Comparison of ENCODE assay signal across 8 cellular contexts in the genomic region with DNA sequence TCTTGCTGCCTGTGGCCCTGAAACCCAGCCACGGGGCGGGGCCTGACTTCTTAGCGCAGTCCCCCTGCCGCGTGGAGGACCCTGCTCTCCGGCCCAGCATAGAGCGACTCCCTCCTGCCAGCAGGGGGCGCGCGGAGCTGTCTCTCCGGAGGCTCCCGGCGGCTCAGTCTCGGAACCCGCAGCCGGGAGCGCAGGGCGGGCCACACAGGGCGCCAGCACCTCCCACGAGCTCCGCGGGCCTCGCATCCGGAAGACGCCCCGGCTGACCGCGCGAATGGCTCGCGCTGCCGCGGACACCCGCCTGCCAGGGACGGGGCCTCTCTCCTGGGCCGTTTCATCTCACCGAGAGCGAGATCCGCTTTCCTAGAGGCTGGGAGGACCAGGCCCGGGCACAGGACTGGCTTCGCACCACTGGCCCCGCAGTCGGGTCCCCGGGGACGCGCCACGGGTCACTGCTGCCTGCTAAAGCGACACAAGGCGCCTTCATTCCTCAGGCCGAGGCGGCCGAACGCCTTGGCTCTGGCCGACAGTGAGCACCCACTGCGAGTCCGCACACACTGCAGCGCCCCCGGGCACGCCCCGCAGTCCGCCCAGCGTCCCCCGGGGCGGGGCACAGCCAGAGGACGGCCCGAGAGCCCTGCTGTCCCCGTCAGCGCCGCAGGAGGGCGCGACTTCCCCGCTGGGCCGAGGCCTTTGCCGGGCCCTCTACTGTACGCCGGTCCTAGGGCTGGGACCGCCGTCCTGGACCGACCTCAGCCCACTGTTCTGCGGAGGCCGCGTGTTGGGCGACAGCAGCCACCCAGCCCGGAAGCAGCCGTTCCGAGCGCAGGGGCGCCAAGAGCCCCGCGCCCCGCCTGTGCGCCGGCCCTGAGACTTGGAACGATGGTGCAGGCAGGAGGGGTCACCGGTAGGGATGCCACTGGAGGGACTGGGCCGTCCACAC. TPM values are rescaled to one million over a fixed set of nuclear protein-coding genes. Genes with fewer than 3 reads are reported as not detected.
DNase-seq lines count a peak whose midpoint lies in the region; ATAC-seq and TF ChIP-seq lines count a peak whose summit lies in the region.

No MANE protein-coding gene starts in this region.

- H3K9ac ChIP-seq in HCT116 (ENCODE audit: low read length), result peak overlapping the region; percentile 65
- H3K9ac ChIP-seq in MM.1S (ENCODE audit: low read length), result peak overlapping the region; percentile 86
- peak overlapping the region; percentile 83 for H3K9ac ChIP-seq in trophoblast cell (ENCODE audit: low read length)

- peak; percentile 97 for TF ChIP-seq CTCF in GM10266 (IDR thresholded peaks at IDR 0.05; ENCODE audit: control insufficient read depth, insufficient read depth, low read depth, missing control alignments)
- peak; percentile 77 to 95 (median 92) for TF ChIP-seq CTCF in HCT116 (IDR thresholded peaks at IDR 0.05 in 2 of 3, conservative IDR thresholded peaks at IDR 0.05 in 1 of 3; ENCODE audit: borderline replicate concordance in 1 of 3, insufficient read depth in 1 of 3, low read depth in 2 of 3, low read length in 2 of 3)
- TF ChIP-seq CTCF in MM.1S (IDR thresholded peaks at IDR 0.05; ENCODE audit: low read length), result peak; percentile 78
- TF ChIP-seq CTCF in cardiac muscle cell (IDR thresholded peaks at IDR 0.05; ENCODE audit: low read depth, low read length), result peak; percentile 90
- TF ChIP-seq CTCF in tibial nerve (IDR thresholded peaks at IDR 0.05), result peak; percentile 92 to 93 (median 93)

- ATAC-seq in HCT116, result peak; percentile 94
- ATAC-seq in SK-N-SH treated with all-trans-retinoic acid at 6 μM for 48 hours, result peak; percentile 96

- H3K4me3 Mint-ChIP-seq in activated naive CD8-positive, alpha-beta T cell, result peak overlapping the region; percentile 65

- peak; percentile 56 for TF ChIP-seq POLR2A in HCT116 (IDR thresholded peaks at IDR 0.05; ENCODE audit: borderline replicate concordance, extremely low read depth, insufficient read depth, insufficient read length)
- TF ChIP-seq POLR2A in tibial nerve (IDR thresholded peaks at IDR 0.05), result peak in 1 of 2 donors; percentile 49

- H3K23ac ChIP-seq in trophoblast cell (ENCODE audit: low read length), result no peak overlapping the region

- H4K20me1 ChIP-seq in HCT116 (ENCODE audit: insufficient read depth) (no peaks in the 10 kb centered on the region), MM.1S (ENCODE audit: insufficient read depth, low read length) (no peaks in the 10 kb centered on the region)

- peaks cover 6% of the 10 kb centered on the region for H3K79me1 ChIP-seq in trophoblast cell (ENCODE audit: low read length)

- H3K4me2 ChIP-seq in HCT116 (ENCODE audit: low read length), result peak overlapping the region; percentile 100
- H3K4me2 ChIP-seq in MM.1S (ENCODE audit: low read depth, low read length), result peak overlapping the region; percentile 76
- H3K4me2 ChIP-seq in trophoblast cell (ENCODE audit: low read length), result peak overlapping the region; percentile 99

- no TSS peak for BruUV-seq in HCT116 (replicated peaks; lab: Mats Ljungman, UMichigan)

- H3K9me3 ChIP-seq in HCT116 (ENCODE audit: control insufficient read depth in 1 of 2, insufficient read depth in 1 of 2, low read depth in 1 of 2, low read length in 2 of 2), result no peaks in the 10 kb centered on the region
- H3K9me3 ChIP-seq in MM.1S (replicated peaks; ENCODE audit: insufficient read depth, low read length), result no peaks in the 10 kb centered on the region
- H3K9me3 ChIP-seq in cardiac muscle cell (ENCODE audit: low read depth), result no peaks in the 10 kb centered on the region
- no peaks in the 10 kb centered on the region for H3K9me3 ChIP-seq in trophoblast cell (ENCODE audit: insufficient read depth, low read depth, low read length)
- no peaks in the 10 kb centered on the region for H3K9me3 ChIP-seq in tibial nerve

- H4K8ac ChIP-seq in trophoblast cell (ENCODE audit: low read depth, low read length), result peak overlapping the region; percentile 92

- WGBS in trophoblast cell (ENCODE audit: extremely low coverage, insufficient coverage, insufficient read length), result no CpG with 5 or more reads among the region's 96 CpGs
- WGBS in tibial nerve, 2 donors, result 0 to 2% methylated on average over 22 to 51 of the region's 96 CpGs

- POLR2A ChIA-PET in HCT116 (lab: Charles Lee), result interaction anchor here (0.5 to 1.0 kb wide), 4 partner anchors 8 to 307 kb away, joined by 3 to 4 read pairs (median 3); no protein-coding TSS in a partner anchor

- TF ChIP-seq EP300 in tibial nerve (IDR thresholded peaks at IDR 0.05), result peak in 1 of 2 donors; percentile 71

- H3K79me2 ChIP-seq in HCT116 (ENCODE audit: insufficient read depth, low read length) (no peaks in the 10 kb centered on the region), MM.1S (ENCODE audit: low read length) (no peaks in the 10 kb centered on the region), trophoblast cell (ENCODE audit: control insufficient read depth, insufficient read depth, low read length, poor library complexity) (no peaks in the 10 kb centered on the region)

- H3K27me3 ChIP-seq in HCT116 (ENCODE audit: insufficient read depth, low read length) (no peaks in the 10 kb centered on the region), MM.1S (replicated peaks; ENCODE audit: insufficient read depth, low read length) (no peaks in the 10 kb centered on the region), cardiac muscle cell (peaks cover 9% of the 10 kb centered on the region), trophoblast cell (ENCODE audit: insufficient read depth, low read length) (peaks cover 7% of the 10 kb centered on the region), tibial nerve (no peaks in the 10 kb centered on the region)

- peak overlapping the region; percentile 76 for H4K91ac ChIP-seq in trophoblast cell (ENCODE audit: low read depth, low read length)

- intact Hi-C loops in HCT116 (cut with micrococcal nuclease), result loop anchor here (1.0 to 10.0 kb wide), 5 partner anchors 76 to 540 kb away; partner anchors contain the start of gene PLEKHB2

- H3K14ac ChIP-seq in trophoblast cell (ENCODE audit: low read length), result peak overlapping the region; percentile 75

- H3K36me3 Mint-ChIP-seq in activated naive CD8-positive, alpha-beta T cell, result no peaks in the 10 kb centered on the region

- H2AFZ ChIP-seq in HCT116 (ENCODE audit: low read depth, low read length, poor library complexity, severe bottlenecking) (peak overlapping the region; percentile 77), MM.1S (ENCODE audit: low read length) (peak overlapping the region; percentile 99), trophoblast cell (ENCODE audit: insufficient read depth, low read length, poor library complexity) (peak overlapping the region; percentile 98)

- RAD21 ChIA-PET in HCT116 (lab: Charles Lee; ENCODE audit: low non-redundant PET in 1 of 2, low total read pairs in 2 of 2, uncharacterized antibody in 2 of 2, unreplicated experiment in 2 of 2), result interaction anchor here (0.6 to 1.1 kb wide), 4 partner anchors 75 to 305 kb away, joined by 3 to 12 read pairs (median 3); no protein-coding TSS in a partner anchor

- H3K9me2 ChIP-seq in HCT116 (ENCODE audit: insufficient read depth) (no peaks in the 10 kb centered on the region), MM.1S (replicated peaks; ENCODE audit: insufficient read depth, low read length) (no peaks in the 10 kb centered on the region)

- no peak overlapping the region for H3K4ac ChIP-seq in trophoblast cell (ENCODE audit: low read depth, low read length)

- H3K4me1 ChIP-seq in HCT116 (ENCODE audit: control insufficient read depth in 1 of 2, insufficient read depth in 2 of 2, low read length in 2 of 2), result peaks cover 4 to 14% of the 10 kb centered on the region in 2 experiments; a peak in 2 of 4 replicates
- H3K4me1 ChIP-seq in MM.1S (ENCODE audit: low read length), result no peaks in the 10 kb centered on the region
- peaks cover 2% of the 10 kb centered on the region for H3K4me1 ChIP-seq in cardiac muscle cell (ENCODE audit: low read depth)
- H3K4me1 ChIP-seq in trophoblast cell (ENCODE audit: control insufficient read depth in 1 of 2, insufficient read depth in 2 of 2, low read length in 2 of 2), result peaks cover 5 to 6% of the 10 kb centered on the region in 2 experiments
- H3K4me1 ChIP-seq in tibial nerve, result peaks cover 0 to 18% (median 4%) of the 10 kb centered on the region in 4 donors

- H3K36me3 ChIP-seq in HCT116 (ENCODE audit: control insufficient read depth in 1 of 2, insufficient read depth in 2 of 2, low read length in 2 of 2) (no peaks in the 10 kb centered on the region), MM.1S (replicated peaks; ENCODE audit: insufficient read depth, low read length) (no peaks in the 10 kb centered on the region), cardiac muscle cell (no peaks in the 10 kb centered on the region), trophoblast cell (ENCODE audit: control insufficient read depth in 1 of 2, insufficient read depth in 2 of 2, low read length in 2 of 2) (no peaks in the 10 kb centered on the region), tibial nerve (no peaks in the 10 kb centered on the region)

- CTCF ChIA-PET in HCT116 (lab: Charles Lee), result interaction anchor here (0.6 to 1.9 kb wide), 19 partner anchors 12 to 695 kb away, joined by 3 to 19 read pairs (median 3); no protein-coding TSS in a partner anchor

- no peak overlapping the region for H3K27ac Mint-ChIP-seq in activated naive CD8-positive, alpha-beta T cell

- H3K4me3 ChIP-seq in HCT116 (replicated peaks in 1 of 2; ENCODE audit: low read depth in 1 of 2, low read length in 2 of 2), result peak overlapping the region; percentile 45 to 65
- H3K4me3 ChIP-seq in MM.1S (ENCODE audit: low read length), result peak overlapping the region; percentile 92
- peak overlapping the region; percentile 61 for H3K4me3 ChIP-seq in cardiac muscle cell
- peak overlapping the region; percentile 91 for H3K4me3 ChIP-seq in trophoblast cell (ENCODE audit: low read depth, low read length)
- peak overlapping the region; percentile 72 to 91 (median 80) for H3K4me3 ChIP-seq in tibial nerve

- H2BK120ac ChIP-seq in trophoblast cell (ENCODE audit: insufficient read depth, low read length, poor library complexity), result peak overlapping the region; percentile 26

- H3F3A ChIP-seq in MM.1S (ENCODE audit: insufficient read depth, low read length), result no peaks in the 10 kb centered on the region

- H2AK5ac ChIP-seq in trophoblast cell (ENCODE audit: low read length), result no peak overlapping the region

- peak; percentile 90 for DNase-seq in GM10266 (ENCODE audit: extremely low spot score)
- DNase-seq in HCT116 (ENCODE audit: low read depth, low spot score), result peak; percentile 61
- peak; percentile 91 for DNase-seq in MM.1S
- peak; percentile 94 to 96 for DNase-seq in cardiac muscle cell (ENCODE audit: low read depth in 1 of 2, low spot score in 1 of 2)
- peak; percentile 94 to 98 for DNase-seq in trophoblast cell
- DNase-seq in tibial nerve (ENCODE audit: low spot score in 2 of 2), result peak; percentile 73 to 81

- peak; percentile 97 for TF ChIP-seq RAD21 in HCT116 (IDR thresholded peaks at IDR 0.05; ENCODE audit: low read depth)

- peak overlapping the region; percentile 84 for H4K12ac ChIP-seq in trophoblast cell (ENCODE audit: low read depth, low read length)

- peak overlapping the region; percentile 78 for H3K27ac ChIP-seq in HCT116 (ENCODE audit: low read depth, low read length)
- peak overlapping the region; percentile 62; the same call in 1 of the 2 replicates for H3K27ac ChIP-seq in MM.1S (ENCODE audit: low read length)
- no peak overlapping the region for H3K27ac ChIP-seq in cardiac muscle cell
- H3K27ac ChIP-seq in trophoblast cell (ENCODE audit: low read depth, low read length), result peak overlapping the region; percentile 52
- peak overlapping the region; percentile 90 to 96 (median 95) for H3K27ac ChIP-seq in tibial nerve

- no peak overlapping the region for H2BK12ac ChIP-seq in trophoblast cell (ENCODE audit: low read length)

- H2BK5ac ChIP-seq in trophoblast cell (ENCODE audit: low read depth, low read length, poor library complexity), result peak overlapping the region; percentile 18

- H3K9me3 Mint-ChIP-seq in activated naive CD8-positive, alpha-beta T cell (ENCODE audit: low read depth), result no peaks in the 10 kb centered on the region

- peaks cover 3% of the 10 kb centered on the region for H3K4me1 Mint-ChIP-seq in activated naive CD8-positive, alpha-beta T cell (ENCODE audit: low read depth)

- peak overlapping the region; percentile 50 for H3K18ac ChIP-seq in trophoblast cell (ENCODE audit: low read length)

- H3K27me3 Mint-ChIP-seq in activated naive CD8-positive, alpha-beta T cell, result peaks cover 5% of the 10 kb centered on the region

RNA-seq across cellular contexts. Expression of gene ARHGEF4, which starts 39.0 kb away (rescaled TPM):
- total RNA-seq in HCT116 (2021; ENCODE audit: unreplicated experiment), result 26.6 TPM
- 13.6 and 18.0 TPM in 2 replicates for polyA plus RNA-seq in HCT116 (2012)
- total RNA-seq in cardiac muscle cell, result 38.3 and 82.2 TPM in 2 replicates
- 26.0 and 52.9 TPM in 2 replicates for polyA plus RNA-seq in cardiac muscle cell
- 8.8 TPM in 2 replicates for polyA plus RNA-seq in trophoblast cell (2013)
- 10 to 100 TPM; 16.3 to 50.7 (median 23.3) TPM for total RNA-seq in tibial nerve

RNA-seq across cellular contexts. Expression of gene AMER3, which starts 42.4 kb away (rescaled TPM):
- total RNA-seq in HCT116 (2021; ENCODE audit: unreplicated experiment), result not detected
- 0.01 TPM in 1 of 2 replicates, not detected in the other for polyA plus RNA-seq in HCT116 (2012)
- total RNA-seq in cardiac muscle cell, result 0.25 and 1.2 TPM in 2 replicates
- polyA plus RNA-seq in cardiac muscle cell, result 0.26 TPM in 1 of 2 replicates, not detected in the other
- not detected in 2 replicates for polyA plus RNA-seq in trophoblast cell (2013)
- total RNA-seq in tibial nerve, result not detected
